ENCODE assay signal across 8 cellular contexts in genomic region chr16:11784048-11784780, GRCh38. TPM values are rescaled to one million over a fixed set of nuclear protein-coding genes. Genes with fewer than 3 reads are reported as not detected.
DNase-seq lines count a peak whose midpoint lies in the region; ATAC-seq, FAIRE-seq and TF ChIP-seq lines count a peak whose summit lies in the region.

No MANE protein-coding gene starts in this region.

- no peak for FAIRE-seq in GM19239 (lab: Jason Lieb, UNC)

- CTCF ChIA-PET in MCF 10A (lab: Yijun Ruan, JAX), result interaction anchor here (0.6 to 3.8 kb wide), 5 partner anchors 9 to 378 kb away, joined by 3 to 17 read pairs (median 4); partner anchors contain the start of gene ZC3H7A

- no TSS peak for BruUV-seq in MCF 10A (replicated peaks; lab: Mats Ljungman, UMichigan)

- peaks cover 62% of the 10 kb centered on the region for H3K4me1 ChIP-seq in left ventricle myocardium inferior

- peak overlapping the region; percentile 95 for H3K27ac Mint-ChIP-seq in MCF 10A (ENCODE audit: low read depth, unreplicated experiment)
- peak overlapping the region; percentile 97 to 100 (median 99) for H3K27ac Mint-ChIP-seq in naive B cell

- H3K36me3 Mint-ChIP-seq in MCF 10A (ENCODE audit: insufficient read depth, unreplicated experiment) (peaks cover 37% of the 10 kb centered on the region), naive B cell (no peaks in the 10 kb centered on the region)

- H3K4me3 ChIP-seq in left ventricle myocardium inferior, result peak overlapping the region; percentile 48
- no peak overlapping the region for H3K4me3 ChIP-seq in H7 (ENCODE audit: insufficient read depth, low read depth, low read length)

- intact Hi-C loops in left ventricle myocardium inferior (cut with micrococcal nuclease) (no loop called here), left ventricle myocardium superior (cut with micrococcal nuclease) (no loop called here), MCF 10A (cut with micrococcal nuclease) (loop anchor here (5.0 kb wide), 1 partner anchor 68 kb away; the partner anchor contains the start of gene RSL1D1)

- peak overlapping the region; percentile 61 for H3K4me3 Mint-ChIP-seq in MCF 10A (ENCODE audit: unreplicated experiment)
- peak overlapping the region; percentile 61 to 89 (median 82) for H3K4me3 Mint-ChIP-seq in naive B cell

- ATAC-seq in left ventricle myocardium superior (no peak), naive B cell (ENCODE audit: low read depth in 2 of 2) (no peak), HG03097 (IDR thresholded peaks at IDR 0.05; ENCODE audit: low FRiP score, unreplicated experiment) (no peak), HG03565 (IDR thresholded peaks at IDR 0.05; ENCODE audit: unreplicated experiment) (no peak)

- H3K4me1 Mint-ChIP-seq in MCF 10A (ENCODE audit: insufficient read depth, unreplicated experiment) (peaks cover 37% of the 10 kb centered on the region), naive B cell (peaks cover 32 to 61% (median 46%) of the 10 kb centered on the region in 3 donors)

- H3K27ac ChIP-seq in left ventricle myocardium inferior (replicated peaks), result peak overlapping the region; percentile 92

- DNase-seq in left ventricle myocardium inferior (no peak), left ventricle myocardium superior (no peak), MCF 10A (ENCODE audit: unreplicated experiment) (no peak), naive B cell (no peak), H7 (no peak), GM19239 (ENCODE audit: insufficient read length, low spot score) (no peak)

- H3K27me3 Mint-ChIP-seq in MCF 10A (ENCODE audit: insufficient read depth, unreplicated experiment) (no peaks in the 10 kb centered on the region), naive B cell (no peaks in the 10 kb centered on the region)

- H3K36me3 ChIP-seq in left ventricle myocardium inferior (peaks cover 9% of the 10 kb centered on the region), H7 (replicated peaks; ENCODE audit: control insufficient read depth, insufficient read depth, low read length) (no peaks in the 10 kb centered on the region; the same call in 1 of the 2 replicates)

- POLR2A ChIA-PET in MCF 10A (lab: Yijun Ruan, JAX), result interaction anchor here (0.5 to 7.0 kb wide), 6 partner anchors 8 to 67 kb away, joined by 3 to 115 read pairs (median 25); partner anchors contain the start of genes RSL1D1 and ZC3H7A

- no peaks in the 10 kb centered on the region for H3K9me3 Mint-ChIP-seq in MCF 10A (ENCODE audit: unreplicated experiment)
- H3K9me3 Mint-ChIP-seq in naive B cell, result no peaks in the 10 kb centered on the region

- H3K9me3 ChIP-seq in left ventricle myocardium inferior (replicated peaks), result no peaks in the 10 kb centered on the region

- H3K27me3 ChIP-seq in left ventricle myocardium inferior (ENCODE audit: low read depth) (no peaks in the 10 kb centered on the region), H7 (ENCODE audit: control insufficient read depth, insufficient read depth, low read length) (no peaks in the 10 kb centered on the region)

- no peak for TF ChIP-seq CTCF in left ventricle myocardium inferior (IDR thresholded peaks at IDR 0.05; ENCODE audit: borderline replicate concordance)
- no peak for TF ChIP-seq CTCF in MCF 10A (IDR thresholded peaks at IDR 0.05; ENCODE audit: unreplicated experiment)

RNA-seq across cellular contexts. Expression of gene ZC3H7A, which starts 12.8 kb away (rescaled TPM):
- 25.6 TPM for total RNA-seq in left ventricle myocardium inferior
- 24.5 TPM for total RNA-seq in left ventricle myocardium superior
- total RNA-seq in MCF 10A (2022), result 66.9 and 74.1 TPM in 2 replicates
- 10 to 100 TPM; 20.7 to 38.4 (median 32.0) TPM for polyA plus RNA-seq in naive B cell (ENCODE audit: low read depth in 6 of 6)
- 19.7 and 27.0 TPM in 2 replicates for total RNA-seq in H7 (2014; rRNA removed; shearing (Covaris generic))

RNA-seq across cellular contexts. Expression of gene TXNDC11, which starts 41.6 kb away (rescaled TPM):
- total RNA-seq in left ventricle myocardium inferior, result 23.9 TPM
- 20.8 TPM for total RNA-seq in left ventricle myocardium superior
- 38.2 and 43.7 TPM in 2 replicates for total RNA-seq in MCF 10A (2022)
- polyA plus RNA-seq in naive B cell (ENCODE audit: low read depth in 6 of 6), result 10 to 100 TPM; 34.6 to 65.6 (median 40.2) TPM
- 12.3 and 14.4 TPM in 2 replicates for total RNA-seq in H7 (2014; rRNA removed; shearing (Covaris generic))
